Comparison of ENCODE assay signal across 9 cellular contexts in the genomic region with DNA sequence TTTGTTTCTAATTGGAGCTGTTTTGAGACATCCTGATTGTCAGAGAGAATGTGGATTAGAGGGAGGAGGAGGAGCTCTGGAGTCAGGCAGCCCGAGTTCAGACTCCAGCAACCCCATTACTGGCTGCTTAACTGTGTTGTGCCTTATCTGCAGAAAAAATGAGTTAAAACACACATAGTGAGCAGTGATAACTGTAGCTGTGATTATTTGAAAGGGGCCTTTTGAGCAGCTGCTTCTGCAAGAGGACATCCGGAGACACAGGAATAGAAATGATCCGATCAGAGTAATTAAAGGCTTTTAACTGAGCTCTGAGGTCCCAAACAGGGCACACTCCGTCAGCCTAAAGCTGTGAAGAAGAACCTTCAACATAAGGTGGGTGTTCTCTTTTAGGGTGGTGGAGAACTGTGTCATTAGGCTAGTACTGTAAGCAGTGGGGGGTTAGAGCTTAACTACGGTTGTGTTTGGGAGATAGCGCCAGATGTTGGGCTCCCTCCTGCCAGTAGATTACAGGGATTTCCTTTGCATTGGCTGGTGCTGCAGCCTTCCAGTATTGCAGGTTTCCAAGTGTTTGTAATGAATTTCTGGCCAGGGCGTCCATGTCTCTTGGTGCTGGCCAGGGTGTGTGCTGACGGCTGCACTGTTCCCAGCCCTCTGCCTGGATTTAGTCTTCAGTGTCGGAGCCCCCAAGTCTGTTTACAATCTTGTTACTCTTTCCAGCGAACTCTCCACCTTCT. TPM values are rescaled to one million over a fixed set of nuclear protein-coding genes. Genes with fewer than 3 reads are reported as not detected.
DNase-seq lines count a peak whose midpoint lies in the region; ATAC-seq and TF ChIP-seq lines count a peak whose summit lies in the region.
"Had no signal": no experiment of that assay in that cellular context is flagged by ENCODE, and none has a peak within 500 bp of the region (broad histone marks: within the 10 kb centered on the region; RNA-seq: fewer than 3 reads in every experiment).

No MANE protein-coding gene starts in this region.

- no peaks in the 10 kb centered on the region for H3K9me3 Mint-ChIP-seq in activated T-helper 17 cell treated with anti-CD3 and anti-CD28 coated beads, Interleukin-2, amount 50 U/mL, for 72 hours

- DNase-seq in EH (ENCODE audit: low read depth) (peak; percentile 49), right cardiac atrium (peak; percentile 40 to 82 (median 74)), retinal pigment epithelial cell (ENCODE audit: low read depth) (peak; percentile 21), SKM-1 treated with dmso at 0.1 percent for 144 hours (lab: John Stamatoyannopoulos, UW; ENCODE audit: unreplicated experiment) (no peak), NCI-H1694 (lab: John Stamatoyannopoulos, UW) (no peak), NCI-H128 (lab: John Stamatoyannopoulos, UW; ENCODE audit: unreplicated experiment) (no peak)

- H3K27ac ChIP-seq in right cardiac atrium (ENCODE audit: low read length), result peak overlapping the region; percentile 85
- H3K27ac ChIP-seq: KMS-11 had no signal

- no peak for ATAC-seq in activated T-helper 17 cell treated with anti-CD3 and anti-CD28 coated beads, Interleukin-2, amount 50 U/mL, for 72 hours (replicated peaks)
- peak; percentile 86 to 87 for ATAC-seq in right cardiac atrium
- ATAC-seq in HG03439 (IDR thresholded peaks at IDR 0.05; ENCODE audit: unreplicated experiment), result no peak

- 16% methylated on average over 10 of the region's 10 CpGs for WGBS in right cardiac atrium

- H3K27me3 ChIP-seq in right cardiac atrium (ENCODE audit: control insufficient read depth, insufficient read depth), result no peaks in the 10 kb centered on the region

- no peak for TF ChIP-seq CTCF in retinal pigment epithelial cell (conservative IDR thresholded peaks at IDR 0.05; ENCODE audit: low read depth, low read length)

- H3K4me3 Mint-ChIP-seq in activated T-helper 17 cell treated with anti-CD3 and anti-CD28 coated beads, Interleukin-2, amount 50 U/mL, for 72 hours, result no peak overlapping the region

- H3K4me1 ChIP-seq in right cardiac atrium (ENCODE audit: control insufficient read depth, insufficient read depth, low read length), result peaks cover 23% of the 10 kb centered on the region

- no peaks in the 10 kb centered on the region for H3K9me3 ChIP-seq in right cardiac atrium (ENCODE audit: control insufficient read depth, low read length)

- peak overlapping the region; percentile 73 for H3K27ac Mint-ChIP-seq in activated T-helper 17 cell treated with anti-CD3 and anti-CD28 coated beads, Interleukin-2, amount 50 U/mL, for 72 hours

- peaks cover 33% of the 10 kb centered on the region for H3K36me3 Mint-ChIP-seq in activated T-helper 17 cell treated with anti-CD3 and anti-CD28 coated beads, Interleukin-2, amount 50 U/mL, for 72 hours (ENCODE audit: low read depth)

- peaks cover 46% of the 10 kb centered on the region for H3K4me1 Mint-ChIP-seq in activated T-helper 17 cell treated with anti-CD3 and anti-CD28 coated beads, Interleukin-2, amount 50 U/mL, for 72 hours

- H3K27me3 Mint-ChIP-seq in activated T-helper 17 cell treated with anti-CD3 and anti-CD28 coated beads, Interleukin-2, amount 50 U/mL, for 72 hours, result no peaks in the 10 kb centered on the region

- H3K4me3 ChIP-seq in right cardiac atrium (ENCODE audit: low read length), result peak overlapping the region; percentile 44
- no peak overlapping the region for H3K4me3 ChIP-seq in retinal pigment epithelial cell (ENCODE audit: low read length)

- intact Hi-C loops in right cardiac atrium (cut with DNase I), result loop anchor here in 1 of 4 donors (10.0 kb wide), 1 partner anchor 57 kb away; no protein-coding TSS in a partner anchor

RNA-seq across cellular contexts. Expression of gene ADD1, which starts 24.3 kb away (rescaled TPM):
- 100 to 1,000 TPM; 220 to 254 TPM for total RNA-seq in activated T-helper 17 cell treated with anti-CD3 and anti-CD28 coated beads, Interleukin-2, amount 50 U/mL, for 72 hours
- 100 to 1,000 TPM; 215 to 256 (median 236) TPM for total RNA-seq in right cardiac atrium
- polyA plus RNA-seq in right cardiac atrium, result 207 TPM

Comparison
In these comparisons a context has a peak if more than half of its experiments do, and no peak if none do; other contexts are left out.
1. DNase-seq: peak in EH (single experiment), right cardiac atrium (3 of 3) and retinal pigment epithelial cell (single experiment); none in SKM-1 treated with dmso at 0.1 percent for 144 hours (single experiment), NCI-H1694 (single experiment) and NCI-H128 (single experiment).
2. ATAC-seq: peak in right cardiac atrium (2 of 2); none in activated T-helper 17 cell treated with anti-CD3 and anti-CD28 coated beads, Interleukin-2, amount 50 U/mL, for 72 hours (single experiment) and HG03439 (single experiment).